8 cellular contexts compared by ENCODE assay signal in the genomic region with DNA sequence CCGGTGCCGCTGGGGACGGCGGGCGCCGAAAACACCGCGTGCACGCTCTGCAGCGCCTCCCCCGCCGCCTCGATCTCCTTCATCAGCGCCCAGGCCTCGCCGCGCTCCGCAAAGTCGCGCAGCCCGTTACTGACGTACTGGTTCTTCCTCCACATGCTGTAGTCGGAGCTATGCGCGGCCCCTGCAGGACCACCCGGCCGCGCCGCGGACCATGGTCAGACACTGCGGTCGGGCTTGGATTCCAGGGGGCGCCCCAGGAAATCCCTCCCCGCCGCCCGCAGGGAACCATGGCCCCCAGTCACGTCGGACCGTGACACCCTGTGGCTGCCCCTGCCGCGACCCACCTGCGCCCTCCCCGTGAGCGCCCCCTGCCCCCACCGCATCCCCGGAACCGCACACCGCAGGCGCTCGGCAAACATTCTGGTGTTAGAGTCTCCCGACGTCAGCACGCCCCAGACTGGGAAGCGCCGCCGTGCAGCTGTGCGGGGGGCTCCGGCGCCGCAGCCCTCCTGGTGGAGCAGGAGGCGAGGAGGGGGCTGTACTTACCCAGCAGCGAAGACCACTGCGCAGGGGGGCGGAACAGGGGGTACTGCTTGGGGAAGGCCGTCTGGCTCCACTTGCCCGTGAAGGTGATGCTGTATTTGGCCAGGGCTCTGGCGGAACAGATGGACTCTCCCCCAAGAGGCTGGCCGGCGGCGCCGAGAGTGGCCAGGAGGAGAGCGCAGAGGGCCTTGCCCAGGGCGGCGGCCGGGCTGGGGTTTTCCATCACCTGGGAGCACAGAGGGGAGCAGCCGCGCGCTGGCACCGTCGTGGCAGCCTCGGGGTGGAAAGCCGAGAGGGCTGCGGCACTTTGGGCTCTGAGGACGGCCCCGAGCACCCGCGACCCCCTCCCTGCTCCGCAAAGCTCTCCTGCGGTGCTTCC. TPM values are rescaled to one million over a fixed set of nuclear protein-coding genes. Genes with fewer than 3 reads are reported as not detected.
DNase-seq lines count a peak whose midpoint lies in the region; TF ChIP-seq lines count a peak whose summit lies in the region.

No MANE protein-coding gene starts in this region.

- H3K9me3 ChIP-seq in parathyroid adenoma (ENCODE audit: control insufficient read depth, low read length) = no peaks in the 10 kb centered on the region

- peak overlapping the region; percentile 38 for H3K4me2 ChIP-seq in parathyroid adenoma (ENCODE audit: low read length)

- DNase-seq in GM20000 (ENCODE audit: low spot score) = peak; percentile 65
- DNase-seq in activated CD8-positive, alpha-beta memory T cell treated with anti-CD3 and anti-CD28 coated beads, Interleukin-2, amount 50 U/mL, for 4 hours = peak; percentile 56
- no peak for DNase-seq in fibroblast of the aortic adventitia (ENCODE audit: low read depth)
- no peak for DNase-seq in DMS114 treated with DMSO at 0.1 percent for 48 hours (lab: John Stamatoyannopoulos, UW; ENCODE audit: unreplicated experiment)
- no peak for DNase-seq in NOMO-1 treated with dmso at 0.1 percent for 144 hours (lab: John Stamatoyannopoulos, UW; ENCODE audit: unreplicated experiment)
- DNase-seq in SHP77 treated with DMSO at 0.1 percent for 48 hours (lab: John Stamatoyannopoulos, UW) = no peak
- no peak for DNase-seq in NCI-H1105 (lab: John Stamatoyannopoulos, UW)

- H3K9ac ChIP-seq in parathyroid adenoma = no peak overlapping the region

- H3K27ac ChIP-seq in parathyroid adenoma = no peak overlapping the region

- no peak for TF ChIP-seq CTCF in GM20000 (IDR thresholded peaks at IDR 0.05; ENCODE audit: extremely low read depth, missing control alignments)
- TF ChIP-seq CTCF in fibroblast of the aortic adventitia (IDR thresholded peaks at IDR 0.05; ENCODE audit: insufficient read depth, low read length) = no peak
- no peak for TF ChIP-seq CTCF in parathyroid adenoma (IDR thresholded peaks at IDR 0.05)

- H3K4me1 ChIP-seq in parathyroid adenoma = no peaks in the 10 kb centered on the region

- H3K27me3 ChIP-seq in parathyroid adenoma (ENCODE audit: control insufficient read depth, insufficient read depth, low read length) = peaks cover 9% of the 10 kb centered on the region

- no peak overlapping the region for H2AFZ ChIP-seq in parathyroid adenoma

- H3K4me3 ChIP-seq in fibroblast of the aortic adventitia (ENCODE audit: low read depth, low read length) (peak overlapping the region; percentile 53), parathyroid adenoma (ENCODE audit: low read depth, low read length) (peak overlapping the region; percentile 4)

- no peaks in the 10 kb centered on the region for H3K79me2 ChIP-seq in parathyroid adenoma

- no peaks in the 10 kb centered on the region for H3K36me3 ChIP-seq in parathyroid adenoma (ENCODE audit: control insufficient read depth, insufficient read depth, low read length)

RNA-seq across cellular contexts. Expression of gene SPON2, which starts 0.8 kb away (rescaled TPM):
- 21.1 and 409 TPM in 2 replicates for total RNA-seq in fibroblast of the aortic adventitia (ENCODE audit: low replicate concordance)

RNA-seq across cellular contexts. Expression of gene RNF212, which starts 58.2 kb away (rescaled TPM):
- 2.8 and 6.9 TPM in 2 replicates for total RNA-seq in fibroblast of the aortic adventitia (ENCODE audit: low replicate concordance)

Comparison
In these comparisons a context has a peak if more than half of its experiments do, and no peak if none do; other contexts are left out.
1. DNase-seq: peak in GM20000 (single experiment) and activated CD8-positive, alpha-beta memory T cell treated with anti-CD3 and anti-CD28 coated beads, Interleukin-2, amount 50 U/mL, for 4 hours (single experiment); none in fibroblast of the aortic adventitia (single experiment), DMS114 treated with DMSO at 0.1 percent for 48 hours (single experiment), NOMO-1 treated with dmso at 0.1 percent for 144 hours (single experiment), SHP77 treated with DMSO at 0.1 percent for 48 hours (single experiment) and NCI-H1105 (single experiment).